ENCODE assay signal across 11 cellular contexts in genomic region chr13:41587490-41587889, GRCh38.
DNase-seq lines count a peak whose midpoint lies in the region; ATAC-seq, FAIRE-seq and TF ChIP-seq lines count a peak whose summit lies in the region.
"Had no signal": no experiment of that assay in that cellular context is flagged by ENCODE, and none has a peak within 500 bp of the region (broad histone marks: within the 10 kb centered on the region; RNA-seq: fewer than 3 reads in every experiment).

No MANE protein-coding gene starts in this region.

- H3K4me3 ChIP-seq in epithelial cell of proximal tubule (ENCODE audit: low read depth, low read length) = no peak overlapping the region

- peaks cover 19% of the 10 kb centered on the region for H3K4me1 Mint-ChIP-seq in WTC11

- no peaks in the 10 kb centered on the region for H3K27me3 Mint-ChIP-seq in WTC11 (ENCODE audit: low read depth)

- peak; percentile 1 to 17 for DNase-seq in stimulated activated CD4-positive, alpha-beta T cell treated with anti-CD3 and anti-CD28 coated beads, Interleukin-1b, Interleukin-23, amount 100 ng/mL, for 4 hours (ENCODE audit: low read depth in 2 of 2)
- DNase-seq in stimulated activated CD4-positive, alpha-beta T cell treated with anti-CD3 and anti-CD28 coated beads, Interleukin-12 subunit alpha, Interleukin-12 subunit beta, amount 100 ng/mL, for 4 hours = no peak
- DNase-seq in WTC11 (ENCODE audit: low spot score) = peak; percentile 38
- DNase-seq in epithelial cell of proximal tubule (ENCODE audit: low read depth) = no peak
- DNase-seq in RCC 7860 (ENCODE audit: low spot score) = no peak
- DNase-seq in GM10266 (ENCODE audit: extremely low spot score) = no peak
- DNase-seq: NCI-H2029 had no signal

- TF ChIP-seq CTCF in WTC11 (IDR thresholded peaks at IDR 0.05) (peak; percentile 30; the same call in 1 of the 2 replicates), epithelial cell of proximal tubule (conservative IDR thresholded peaks at IDR 0.05; ENCODE audit: low read depth, low read length) (peak; percentile 17), GM10266 (IDR thresholded peaks at IDR 0.05; ENCODE audit: control insufficient read depth, insufficient read depth, low read depth, missing control alignments) (no peak)

- peaks cover 4% of the 10 kb centered on the region; the same call in 1 of the 2 replicates for H3K9me3 Mint-ChIP-seq in WTC11
- H3K9me3 Mint-ChIP-seq: stimulated activated effector memory CD8-positive, alpha-beta T cell treated with anti-CD3 and anti-CD28 coated beads, Interleukin-12 subunit alpha, Interleukin-12 subunit beta, amount 100 ng/mL, for 72 hours had no signal

- no peak overlapping the region for H3K4me3 Mint-ChIP-seq in WTC11
- H3K4me3 Mint-ChIP-seq: stimulated activated effector memory CD8-positive, alpha-beta T cell treated with anti-CD3 and anti-CD28 coated beads, Interleukin-12 subunit alpha, Interleukin-12 subunit beta, amount 100 ng/mL, for 72 hours had no signal

- ATAC-seq in WTC11 (peak; percentile 88), GM18520 (IDR thresholded peaks at IDR 0.05; ENCODE audit: unreplicated experiment) (no peak), HG03521 (IDR thresholded peaks at IDR 0.05; ENCODE audit: unreplicated experiment) (no peak)
- ATAC-seq: stimulated activated effector memory CD8-positive, alpha-beta T cell treated with anti-CD3 and anti-CD28 coated beads, Interleukin-12 subunit alpha, Interleukin-12 subunit beta, amount 100 ng/mL, for 72 hours had no signal

- peaks cover 20% of the 10 kb centered on the region for H3K36me3 Mint-ChIP-seq in WTC11

- H3K27ac Mint-ChIP-seq in WTC11 = no peak overlapping the region

- POLR2A ChIA-PET in WTC11 (lab: Charles Lee) = no interaction called here

- CTCF ChIA-PET in WTC11 (lab: Charles Lee) = interaction anchor here (0.5 to 1.5 kb wide), 6 partner anchors 14 to 525 kb away, joined by 3 to 4 read pairs (median 4); no protein-coding TSS in a partner anchor

- FAIRE-seq in RCC 7860 (lab: Jason Lieb, UNC) = no peak
- FAIRE-seq: astrocyte had no signal

TF ChIP-seq in WTC11, 78 proteins besides CTCF, POLR2A, EP300 and RAD21:
- TF ChIP-seq ATF3 (CRISPR knock-in tag; conservative IDR thresholded peaks at IDR 0.05) (no peak), FOXJ3 (CRISPR knock-in tag; IDR thresholded peaks at IDR 0.05; ENCODE audit: borderline replicate concordance) (no peak), ZNF425 (CRISPR knock-in tag; conservative IDR thresholded peaks at IDR 0.05) (no peak), MAX (CRISPR knock-in tag; IDR thresholded peaks at IDR 0.05) (no peak), ZNF317 (CRISPR knock-in tag; IDR thresholded peaks at IDR 0.05; ENCODE audit: borderline replicate concordance, low read depth) (no peak), ZNF121 (CRISPR knock-in tag; IDR thresholded peaks at IDR 0.05) (0 out of 2 replicates have a peak, but pooled peaks have one; percentile 4), OVOL2 (CRISPR knock-in tag; IDR thresholded peaks at IDR 0.05; ENCODE audit: borderline replicate concordance) (no peak)

Comparison
In these comparisons a context has a peak if more than half of its experiments do, and no peak if none do; other contexts are left out.
1. DNase-seq: peak in stimulated activated CD4-positive, alpha-beta T cell treated with anti-CD3 and anti-CD28 coated beads, Interleukin-1b, Interleukin-23, amount 100 ng/mL, for 4 hours (2 of 2) and WTC11 (single experiment); none in stimulated activated CD4-positive, alpha-beta T cell treated with anti-CD3 and anti-CD28 coated beads, Interleukin-12 subunit alpha, Interleukin-12 subunit beta, amount 100 ng/mL, for 4 hours (single experiment), epithelial cell of proximal tubule (single experiment), RCC 7860 (single experiment) and GM10266 (single experiment).